Comparison of ENCODE assay signal across 10 cellular contexts in genomic region chr6:126182650-126183311, GRCh38.
DNase-seq lines count a peak whose midpoint lies in the region; ATAC-seq and TF ChIP-seq lines count a peak whose summit lies in the region.
"Had no signal": no experiment of that assay in that cellular context is flagged by ENCODE, and none has a peak within 500 bp of the region (broad histone marks: within the 10 kb centered on the region; RNA-seq: fewer than 3 reads in every experiment).

No MANE protein-coding gene starts in this region.

- no peaks in the 10 kb centered on the region for H4K20me1 ChIP-seq in PC-3 (ENCODE audit: low read length)

- H3F3A ChIP-seq in PC-3 (ENCODE audit: low read length, unreplicated experiment), result no peaks in the 10 kb centered on the region

- H3K9me2 ChIP-seq in PC-3 (replicated peaks; ENCODE audit: low read length), result no peaks in the 10 kb centered on the region

- H3K4me1 ChIP-seq in PC-3 (ENCODE audit: insufficient read depth, low read length), result peaks cover 42% of the 10 kb centered on the region
- H3K4me1 ChIP-seq in thoracic aorta (ENCODE audit: control insufficient read depth in 1 of 2, low read depth in 2 of 2), result peaks cover 27 to 47% of the 10 kb centered on the region in 2 donors

- no peak for TF ChIP-seq POLR2A in erythroblast (IDR thresholded peaks at IDR 0.05; ENCODE audit: low read length)

- H3K36me3 ChIP-seq in PC-3 (ENCODE audit: low read depth, low read length), result no peaks in the 10 kb centered on the region
- no peaks in the 10 kb centered on the region for H3K36me3 ChIP-seq in thoracic aorta
- H3K36me3 ChIP-seq: heart left ventricle had no signal

- H3K4me2 ChIP-seq in PC-3 (ENCODE audit: low read length), result peak overlapping the region; percentile 23

- H3K9me3 ChIP-seq in PC-3 (ENCODE audit: low read length), result no peaks in the 10 kb centered on the region
- no peaks in the 10 kb centered on the region for H3K9me3 ChIP-seq in thoracic aorta
- H3K9me3 ChIP-seq: heart left ventricle had no signal

- ATAC-seq in HG02588 (IDR thresholded peaks at IDR 0.05; ENCODE audit: unreplicated experiment) (peak; percentile 35), PC-3 (no peak), thoracic aorta (ENCODE audit: insufficient number of reproducible peaks, low FRiP score, low read depth) (peak; percentile 59)
- ATAC-seq: heart left ventricle had no signal

- no peaks in the 10 kb centered on the region for H3K27me3 ChIP-seq in PC-3 (ENCODE audit: low read length)
- H3K27me3 ChIP-seq in thoracic aorta (replicated peaks; ENCODE audit: insufficient read depth), result no peaks in the 10 kb centered on the region
- H3K27me3 ChIP-seq: heart left ventricle had no signal

- no peak overlapping the region for H3K4me3 ChIP-seq in PC-3 (ENCODE audit: low read length)
- no peak overlapping the region for H3K4me3 ChIP-seq in fibroblast of villous mesenchyme (ENCODE audit: low read depth, low read length)
- no peak overlapping the region for H3K4me3 ChIP-seq in thoracic aorta
- H3K4me3 ChIP-seq: heart left ventricle had no signal

- CTCF ChIA-PET in PC-3 (lab: Charles Lee), result no interaction called here

- DNase-seq in PC-3 (peak; percentile 68), fibroblast of villous mesenchyme (ENCODE audit: low read depth) (peak; percentile 56), thoracic aorta (ENCODE audit: low spot score) (no peak), erythroblast (lab: John Stamatoyannopoulos, UW) (no peak), posterior vena cava (ENCODE audit: low spot score) (no peak), NCI-H1694 treated with DMSO at 0.1 percent for 48 hours (lab: John Stamatoyannopoulos, UW) (no peak)
- DNase-seq: activated CD4-positive, alpha-beta T cell treated with anti-CD3 and anti-CD28 coated beads, Interleukin-2, amount 10 ng/mL, durations not matched to agents 24 days and 14 days; heart left ventricle; NCI-H2081 had no signal

- no TSS peak for BruUV-seq in PC-3 (replicated peaks; lab: Mats Ljungman, UMichigan)

- peak overlapping the region; percentile 91 for H3K9ac ChIP-seq in PC-3 (ENCODE audit: low read length)

- H3K27ac ChIP-seq in PC-3 (ENCODE audit: low read length), result peak overlapping the region; percentile 99
- H3K27ac ChIP-seq in thoracic aorta, result peak overlapping the region; percentile 70 to 76
- H3K27ac ChIP-seq: heart left ventricle had no signal

- no peak; the same call in 1 of the 2 replicates for TF ChIP-seq CTCF in PC-3 (conservative IDR thresholded peaks at IDR 0.05; ENCODE audit: low read depth, low read length)
- no peak for TF ChIP-seq CTCF in fibroblast of villous mesenchyme (IDR thresholded peaks at IDR 0.05; ENCODE audit: insufficient read depth, low read depth, low read length)
- no peak for TF ChIP-seq CTCF in thoracic aorta (IDR thresholded peaks at IDR 0.05)

- H3K79me2 ChIP-seq in PC-3 (ENCODE audit: low read length), result no peaks in the 10 kb centered on the region

- intact Hi-C loops in PC-3 (cut with micrococcal nuclease), result loop anchor here (5.0 kb wide), 1 partner anchor 140 kb away; no protein-coding TSS in a partner anchor
- intact Hi-C loops in posterior vena cava (cut with DNase I), result loop anchor here in 1 of 2 donors (10.0 kb wide), 1 partner anchor 148 kb away; no protein-coding TSS in a partner anchor

- no peak overlapping the region for H2AFZ ChIP-seq in PC-3 (ENCODE audit: low read length)

- POLR2A ChIA-PET in PC-3 (lab: Charles Lee; ENCODE audit: unreplicated experiment), result no interaction called here

Comparison
In these comparisons a context has a peak if more than half of its experiments do, and no peak if none do; other contexts are left out.
1. DNase-seq: peak in PC-3 (single experiment) and fibroblast of villous mesenchyme (single experiment); none in thoracic aorta (single experiment), erythroblast (0 of 2), posterior vena cava (single experiment) and NCI-H1694 treated with DMSO at 0.1 percent for 48 hours (single experiment).